In the genomic region with DNA sequence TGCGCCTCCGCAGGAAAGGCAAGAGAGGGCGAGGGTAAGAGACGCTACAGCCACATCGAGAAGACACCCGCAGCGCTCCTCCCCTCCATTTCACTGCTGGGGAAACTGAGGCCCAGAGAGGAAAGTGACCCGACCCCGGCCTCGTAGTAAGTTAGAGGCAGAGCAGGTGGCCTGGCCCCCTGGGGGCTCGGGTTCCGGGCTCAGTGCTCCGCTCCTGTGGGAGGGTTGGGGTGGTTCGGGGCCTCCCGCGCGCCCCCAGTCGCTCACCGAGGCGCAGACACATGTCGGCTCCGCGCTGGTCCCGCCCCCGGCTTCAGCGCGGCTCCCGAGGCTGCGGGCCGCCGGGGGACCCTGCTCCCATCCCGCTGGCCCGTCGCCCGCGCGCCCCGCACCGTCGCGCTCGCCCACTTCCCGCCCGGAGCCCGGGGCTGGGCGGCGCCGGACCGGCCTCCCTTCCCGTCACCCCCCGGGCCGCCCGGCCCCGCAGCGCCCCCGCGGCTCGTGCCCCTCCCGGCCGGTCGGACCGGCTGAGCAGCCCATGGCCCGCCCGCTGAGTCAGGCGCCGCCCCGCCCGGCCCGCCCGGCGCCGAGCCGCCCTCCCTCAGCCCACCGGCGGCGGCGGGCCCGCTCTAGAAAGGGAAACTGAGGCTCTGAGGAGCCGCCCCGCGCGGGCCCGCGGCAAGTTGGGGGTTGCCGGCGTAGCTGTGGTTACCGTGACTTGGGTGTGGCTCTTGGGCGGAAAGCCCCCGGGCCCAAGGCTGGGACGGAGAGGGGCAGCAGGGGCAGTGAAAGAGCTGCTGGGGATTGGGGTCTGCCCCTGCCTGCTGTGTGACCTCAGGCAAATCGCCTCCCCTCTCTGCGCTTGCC, we compare ENCODE assay signal across 1 cellular context.
TF ChIP-seq lines count a peak whose summit lies in the region.

Gene TMEM54 (minus strand): TSS at position 434 of the 867 bp plus-strand sequence. CDS start 151 bp downstream, at position 283.

TF ChIP-seq in SK-N-SH, 30 proteins besides CTCF, POLR2A, EP300 and RAD21:
- TF ChIP-seq, protein P1, sequence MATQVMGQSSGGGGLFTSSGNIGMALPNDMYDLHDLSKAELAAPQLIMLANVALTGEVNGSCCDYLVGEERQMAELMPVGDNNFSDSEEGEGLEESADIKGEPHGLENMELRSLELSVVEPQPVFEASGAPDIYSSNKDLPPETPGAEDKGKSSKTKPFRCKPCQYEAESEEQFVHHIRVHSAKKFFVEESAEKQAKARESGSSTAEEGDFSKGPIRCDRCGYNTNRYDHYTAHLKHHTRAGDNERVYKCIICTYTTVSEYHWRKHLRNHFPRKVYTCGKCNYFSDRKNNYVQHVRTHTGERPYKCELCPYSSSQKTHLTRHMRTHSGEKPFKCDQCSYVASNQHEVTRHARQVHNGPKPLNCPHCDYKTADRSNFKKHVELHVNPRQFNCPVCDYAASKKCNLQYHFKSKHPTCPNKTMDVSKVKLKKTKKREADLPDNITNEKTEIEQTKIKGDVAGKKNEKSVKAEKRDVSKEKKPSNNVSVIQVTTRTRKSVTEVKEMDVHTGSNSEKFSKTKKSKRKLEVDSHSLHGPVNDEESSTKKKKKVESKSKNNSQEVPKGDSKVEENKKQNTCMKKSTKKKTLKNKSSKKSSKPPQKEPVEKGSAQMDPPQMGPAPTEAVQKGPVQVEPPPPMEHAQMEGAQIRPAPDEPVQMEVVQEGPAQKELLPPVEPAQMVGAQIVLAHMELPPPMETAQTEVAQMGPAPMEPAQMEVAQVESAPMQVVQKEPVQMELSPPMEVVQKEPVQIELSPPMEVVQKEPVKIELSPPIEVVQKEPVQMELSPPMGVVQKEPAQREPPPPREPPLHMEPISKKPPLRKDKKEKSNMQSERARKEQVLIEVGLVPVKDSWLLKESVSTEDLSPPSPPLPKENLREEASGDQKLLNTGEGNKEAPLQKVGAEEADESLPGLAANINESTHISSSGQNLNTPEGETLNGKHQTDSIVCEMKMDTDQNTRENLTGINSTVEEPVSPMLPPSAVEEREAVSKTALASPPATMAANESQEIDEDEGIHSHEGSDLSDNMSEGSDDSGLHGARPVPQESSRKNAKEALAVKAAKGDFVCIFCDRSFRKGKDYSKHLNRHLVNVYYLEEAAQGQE (IDR thresholded peaks at IDR 0.05; ENCODE audit: low read depth, low read length), result no peak
- TF ChIP-seq MAX (IDR thresholded peaks at IDR 0.05; ENCODE audit: low read depth), result peak; percentile 34; the same call in 1 of the 2 replicates
